In the genomic region with DNA sequence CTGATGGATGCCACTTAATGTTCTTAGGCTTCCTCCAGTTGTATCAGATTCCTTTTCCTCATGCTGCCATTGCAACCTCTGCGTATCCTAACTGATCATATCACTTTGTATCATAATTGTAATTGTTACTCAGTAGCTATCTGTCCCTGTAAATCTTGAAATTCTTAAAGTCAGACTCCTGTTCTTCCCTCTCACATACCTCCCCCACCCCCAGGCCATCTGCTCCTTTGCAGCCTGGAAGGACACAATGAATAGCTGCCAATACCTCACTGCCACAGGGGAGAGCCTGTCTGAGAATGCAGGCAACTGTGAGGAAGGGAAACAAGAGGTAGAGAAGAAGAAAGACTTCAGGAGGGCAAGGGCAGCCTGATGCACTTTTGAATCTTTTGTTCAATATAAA, we compare ENCODE assay signal across 18 cellular contexts.
DNase-seq lines count a peak whose midpoint lies in the region; ATAC-seq and TF ChIP-seq lines count a peak whose summit lies in the region.
"Had no signal": no experiment of that assay in that cellular context is flagged by ENCODE, and none has a peak within 500 bp of the region (broad histone marks: within the 10 kb centered on the region; RNA-seq: fewer than 3 reads in every experiment).

No MANE protein-coding gene starts in this region.

- H3K4me3 Mint-ChIP-seq in nephron, result no peak overlapping the region
- H3K4me3 Mint-ChIP-seq in osteocyte (ENCODE audit: unreplicated experiment), result no peak overlapping the region
- H3K4me3 Mint-ChIP-seq: CD8-positive, alpha-beta T cell; mesothelial cell of epicardium; nephron progenitor cell; stimulated activated naive B cell treated with anti-CD40 and anti-IgM and Interleukin-4, amounts not matched to agents 10 μg/mL and 1 μg/mL and 100 μg/mL, for 72 hours; T-helper 17 cell had no signal

- TF ChIP-seq CTCF in nephron (IDR thresholded peaks at IDR 0.05; ENCODE audit: unreplicated experiment in 3 of 3) (no peak), osteocyte (IDR thresholded peaks at IDR 0.05) (no peak)

- H3K27ac Mint-ChIP-seq in nephron (peak overlapping the region in 2 of 3 experiments; percentile 1 to 16), osteocyte (ENCODE audit: unreplicated experiment) (no peak overlapping the region)
- H3K27ac Mint-ChIP-seq: CD8-positive, alpha-beta T cell; nephron progenitor cell; stimulated activated naive B cell treated with anti-CD40 and anti-IgM and Interleukin-4, amounts not matched to agents 10 μg/mL and 1 μg/mL and 100 μg/mL, for 72 hours; T-helper 17 cell had no signal

- H3K27me3 Mint-ChIP-seq in nephron (ENCODE audit: low read depth) (no peaks in the 10 kb centered on the region), osteocyte (ENCODE audit: unreplicated experiment) (peaks cover 5% of the 10 kb centered on the region)

- H3K4me1 Mint-ChIP-seq in nephron, result peaks cover 54% of the 10 kb centered on the region
- no peaks in the 10 kb centered on the region for H3K4me1 Mint-ChIP-seq in osteocyte (ENCODE audit: unreplicated experiment)

- in situ Hi-C loops in G401 (cut with HindIII; ENCODE audit: low sequenced_read_pairs), result no loop called here

- H3K9me3 Mint-ChIP-seq in nephron, result no peaks in the 10 kb centered on the region
- H3K9me3 Mint-ChIP-seq in osteocyte (ENCODE audit: unreplicated experiment), result no peaks in the 10 kb centered on the region
- H3K9me3 Mint-ChIP-seq: CD8-positive, alpha-beta T cell; mesothelial cell of epicardium; nephron progenitor cell; stimulated activated naive B cell treated with anti-CD40 and anti-IgM and Interleukin-4, amounts not matched to agents 10 μg/mL and 1 μg/mL and 100 μg/mL, for 72 hours had no signal

- H3K36me3 Mint-ChIP-seq in nephron (ENCODE audit: low read depth) (no peaks in the 10 kb centered on the region), osteocyte (ENCODE audit: unreplicated experiment) (no peaks in the 10 kb centered on the region)
- H3K36me3 Mint-ChIP-seq: CD8-positive, alpha-beta T cell; mesothelial cell of epicardium; stimulated activated naive B cell treated with anti-CD40 and anti-IgM and Interleukin-4, amounts not matched to agents 10 μg/mL and 1 μg/mL and 100 μg/mL, for 72 hours had no signal

- ATAC-seq in GM21423 (IDR thresholded peaks at IDR 0.05; ENCODE audit: unreplicated experiment), result no peak
- ATAC-seq: CD8-positive, alpha-beta T cell; stimulated activated naive B cell treated with anti-CD40 and anti-IgM and Interleukin-4, amounts not matched to agents 10 μg/mL and 1 μg/mL and 100 μg/mL, for 72 hours; T-helper 17 cell had no signal

- DNase-seq in G401 (ENCODE audit: low spot score) (peak; percentile 75), NCI-H2171 treated with DMSO at 0.1 percent for 48 hours (lab: John Stamatoyannopoulos, UW) (peak; percentile 67), cerebellum (ENCODE audit: low spot score) (peak; percentile 35), HuH-7 (ENCODE audit: low spot score) (no peak), osteocyte (ENCODE audit: extremely low spot score, unreplicated experiment) (no peak)
- DNase-seq: activated CD4-positive, alpha-beta T cell treated with anti-CD3 and anti-CD28 coated beads, Interleukin-2, amount 50 U/mL, for 4 hours; activated effector memory CD4-positive, alpha-beta T cell treated with anti-CD3 and anti-CD28 coated beads, Interleukin-2, amount 50 U/mL, for 16 hours; CD8-positive, alpha-beta T cell; erythroblast; NCI-H2029 treated with DMSO at 0.1 percent for 48 hours; NCI-H774; nephron progenitor cell; stimulated activated CD4-positive, alpha-beta T cell treated with anti-CD3 and anti-CD28 coated beads, Interleukin-2, amount 100 ng/mL, for 24 hours; stimulated activated naive B cell treated with anti-CD40 and anti-IgM and Interleukin-4, amounts not matched to agents 10 μg/mL and 1 μg/mL and 100 μg/mL, for 72 hours; T-helper 17 cell had no signal

Comparison
In these comparisons a context has a peak if more than half of its experiments do, and no peak if none do; other contexts are left out.
1. DNase-seq: peak in G401 (single experiment), NCI-H2171 treated with DMSO at 0.1 percent for 48 hours (single experiment) and cerebellum (single experiment); none in HuH-7 (single experiment) and osteocyte (single experiment).